2 cellular contexts compared by ENCODE assay signal in the genomic region with DNA sequence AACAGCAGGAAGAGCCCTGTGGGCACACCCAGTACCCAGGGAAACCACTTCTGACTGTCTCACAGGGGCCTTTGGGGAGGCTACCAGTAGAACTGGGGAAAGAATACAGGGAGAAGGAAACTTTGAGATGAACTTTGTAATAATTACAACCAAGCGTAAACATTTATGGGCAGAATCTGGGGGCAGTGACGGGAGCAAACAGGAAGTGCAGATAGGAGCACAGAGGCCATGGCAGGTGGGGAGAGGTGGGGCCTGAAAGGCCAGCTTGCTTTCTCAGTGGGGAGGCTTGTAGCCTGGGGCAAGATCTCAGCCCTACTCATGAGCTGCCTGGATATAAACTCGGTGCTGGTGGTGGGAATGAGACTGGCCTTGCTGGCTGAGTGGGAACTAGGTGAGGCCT.
TF ChIP-seq lines count a peak whose summit lies in the region.

No MANE protein-coding gene starts in this region.

TF ChIP-seq in HepG2, 621 proteins besides CTCF, POLR2A, EP300 and RAD21:
- TF ChIP-seq ZNF484 (CRISPR knock-in tag; IDR thresholded peaks at IDR 0.05; ENCODE audit: borderline replicate concordance, low read depth) (no peak), ZNF496 (CRISPR knock-in tag; IDR thresholded peaks at IDR 0.05; ENCODE audit: insufficient replicate concordance) (no peak), ZSCAN29 (CRISPR knock-in tag; conservative IDR thresholded peaks at IDR 0.05) (no peak), FOSL1 (CRISPR knock-in tag; IDR thresholded peaks at IDR 0.05; ENCODE audit: borderline replicate concordance) (no peak)
- TF ChIP-seq, protein P1, sequence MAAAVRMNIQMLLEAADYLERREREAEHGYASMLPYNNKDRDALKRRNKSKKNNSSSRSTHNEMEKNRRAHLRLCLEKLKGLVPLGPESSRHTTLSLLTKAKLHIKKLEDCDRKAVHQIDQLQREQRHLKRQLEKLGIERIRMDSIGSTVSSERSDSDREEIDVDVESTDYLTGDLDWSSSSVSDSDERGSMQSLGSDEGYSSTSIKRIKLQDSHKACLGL (CRISPR knock-in tag; IDR thresholded peaks at IDR 0.05), result no peak
- TF ChIP-seq, protein P2, sequence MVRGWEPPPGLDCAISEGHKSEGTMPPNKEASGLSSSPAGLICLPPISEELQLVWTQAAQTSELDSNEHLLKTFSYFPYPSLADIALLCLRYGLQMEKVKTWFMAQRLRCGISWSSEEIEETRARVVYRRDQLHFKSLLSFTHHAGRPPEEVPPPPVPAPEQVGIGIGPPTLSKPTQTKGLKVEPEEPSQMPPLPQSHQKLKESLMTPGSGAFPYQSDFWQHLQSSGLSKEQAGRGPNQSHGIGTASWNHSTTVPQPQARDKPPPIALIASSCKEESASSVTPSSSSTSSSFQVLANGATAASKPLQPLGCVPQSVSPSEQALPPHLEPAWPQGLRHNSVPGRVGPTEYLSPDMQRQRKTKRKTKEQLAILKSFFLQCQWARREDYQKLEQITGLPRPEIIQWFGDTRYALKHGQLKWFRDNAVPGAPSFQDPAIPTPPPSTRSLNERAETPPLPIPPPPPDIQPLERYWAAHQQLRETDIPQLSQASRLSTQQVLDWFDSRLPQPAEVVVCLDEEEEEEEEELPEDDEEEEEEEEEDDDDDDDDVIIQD (CRISPR knock-in tag; IDR thresholded peaks at IDR 0.05; ENCODE audit: low read depth), result peak; percentile 34; the same call in 1 of the 2 replicates
- TF ChIP-seq, protein P3, sequence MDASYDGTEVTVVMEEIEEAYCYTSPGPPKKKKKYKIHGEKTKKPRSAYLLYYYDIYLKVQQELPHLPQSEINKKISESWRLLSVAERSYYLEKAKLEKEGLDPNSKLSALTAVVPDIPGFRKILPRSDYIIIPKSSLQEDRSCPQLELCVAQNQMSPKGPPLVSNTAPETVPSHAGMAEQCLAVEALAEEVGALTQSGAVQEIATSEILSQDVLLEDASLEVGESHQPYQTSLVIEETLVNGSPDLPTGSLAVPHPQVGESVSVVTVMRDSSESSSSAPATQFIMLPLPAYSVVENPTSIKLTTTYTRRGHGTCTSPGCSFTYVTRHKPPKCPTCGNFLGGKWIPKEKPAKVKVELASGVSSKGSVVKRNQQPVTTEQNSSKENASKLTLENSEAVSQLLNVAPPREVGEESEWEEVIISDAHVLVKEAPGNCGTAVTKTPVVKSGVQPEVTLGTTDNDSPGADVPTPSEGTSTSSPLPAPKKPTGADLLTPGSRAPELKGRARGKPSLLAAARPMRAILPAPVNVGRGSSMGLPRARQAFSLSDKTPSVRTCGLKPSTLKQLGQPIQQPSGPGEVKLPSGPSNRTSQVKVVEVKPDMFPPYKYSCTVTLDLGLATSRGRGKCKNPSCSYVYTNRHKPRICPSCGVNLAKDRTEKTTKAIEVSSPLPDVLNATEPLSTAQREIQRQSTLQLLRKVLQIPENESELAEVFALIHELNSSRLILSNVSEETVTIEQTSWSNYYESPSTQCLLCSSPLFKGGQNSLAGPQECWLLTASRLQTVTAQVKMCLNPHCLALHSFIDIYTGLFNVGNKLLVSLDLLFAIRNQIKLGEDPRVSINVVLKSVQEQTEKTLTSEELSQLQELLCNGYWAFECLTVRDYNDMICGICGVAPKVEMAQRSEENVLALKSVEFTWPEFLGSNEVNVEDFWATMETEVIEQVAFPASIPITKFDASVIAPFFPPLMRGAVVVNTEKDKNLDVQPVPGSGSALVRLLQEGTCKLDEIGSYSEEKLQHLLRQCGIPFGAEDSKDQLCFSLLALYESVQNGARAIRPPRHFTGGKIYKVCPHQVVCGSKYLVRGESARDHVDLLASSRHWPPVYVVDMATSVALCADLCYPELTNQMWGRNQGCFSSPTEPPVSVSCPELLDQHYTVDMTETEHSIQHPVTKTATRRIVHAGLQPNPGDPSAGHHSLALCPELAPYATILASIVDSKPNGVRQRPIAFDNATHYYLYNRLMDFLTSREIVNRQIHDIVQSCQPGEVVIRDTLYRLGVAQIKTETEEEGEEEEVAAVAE (CRISPR knock-in tag; IDR thresholded peaks at IDR 0.05; ENCODE audit: borderline replicate concordance), result no peak

TF ChIP-seq in H1, 55 proteins besides CTCF, POLR2A, EP300 and RAD21:
- TF ChIP-seq KDM1A (IDR thresholded peaks at IDR 0.05; ENCODE audit: borderline replicate concordance, low read length) (no peak), SAP30 (IDR thresholded peaks at IDR 0.05; ENCODE audit: insufficient read depth, insufficient replicate concordance, low read length) (no peak), HDAC6 (IDR thresholded peaks at IDR 0.05; ENCODE audit: low read depth, low read length) (no peak), POLR2AphosphoS5 (IDR thresholded peaks at IDR 0.05; ENCODE audit: low read depth, low read length) (no peak)
